Comparison of ENCODE assay signal across 15 cellular contexts in the genomic region with DNA sequence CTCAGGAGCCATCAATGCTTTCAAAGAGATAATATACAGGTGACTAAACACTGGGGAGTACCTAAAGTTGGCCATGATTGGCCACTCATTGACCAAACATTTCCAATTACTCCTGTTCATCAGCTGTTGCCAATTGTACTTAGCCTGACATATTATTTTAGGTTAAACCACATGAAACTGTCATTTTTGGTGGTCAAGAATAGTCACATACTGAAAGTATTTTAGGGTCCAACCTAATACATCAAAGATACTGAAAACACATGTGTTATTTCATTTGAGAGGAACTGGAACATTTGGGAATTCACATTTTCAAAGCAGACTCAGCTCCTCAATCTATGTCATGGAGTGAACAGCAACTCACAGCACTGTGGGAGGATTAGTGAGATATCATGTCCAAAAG.
DNase-seq lines count a peak whose midpoint lies in the region; TF ChIP-seq lines count a peak whose summit lies in the region.
"Had no signal": no experiment of that assay in that cellular context is flagged by ENCODE, and none has a peak within 500 bp of the region (broad histone marks: within the 10 kb centered on the region; RNA-seq: fewer than 3 reads in every experiment).

No MANE protein-coding gene starts in this region.

- TF ChIP-seq CTCF in GM10266 (IDR thresholded peaks at IDR 0.05; ENCODE audit: control insufficient read depth, insufficient read depth, low read depth, missing control alignments) (no peak), GM13976 (IDR thresholded peaks at IDR 0.05; ENCODE audit: borderline replicate concordance, control extremely low read depth, extremely low read depth, insufficient read depth, missing control alignments) (no peak), GM20000 (IDR thresholded peaks at IDR 0.05; ENCODE audit: extremely low read depth, missing control alignments) (no peak)

- DNase-seq in GM10266 (ENCODE audit: extremely low spot score) = peak; percentile 20
- peak; percentile 59 for DNase-seq in GM13976 (ENCODE audit: low spot score)
- peak; percentile 40 for DNase-seq in GM20000 (ENCODE audit: low spot score)
- DNase-seq in kidney tubule cell (ENCODE audit: low spot score) = peak; percentile 6
- no peak for DNase-seq in activated CD4-positive, alpha-beta T cell treated with anti-CD3 and anti-CD28 coated beads, Interleukin-2, amount 50 U/mL, for 4 hours
- DNase-seq in NCI-H1048 (lab: John Stamatoyannopoulos, UW) = no peak
- no peak for DNase-seq in SHP77 (lab: John Stamatoyannopoulos, UW)
- DNase-seq: 8988T; BE2C; C1 segment of cervical spinal cord; Caco-2; CD4-positive, alpha-beta T cell; GOT3; H7; HFFc6 had no signal

- in situ Hi-C loops in GM13976 (cut with MboI; ENCODE audit: low sequenced_read_pairs, unreplicated experiment) = no loop called here

Comparison
In these comparisons a context has a peak if more than half of its experiments do, and no peak if none do; other contexts are left out.
1. DNase-seq: peak in GM10266 (single experiment), GM13976 (single experiment), GM20000 (single experiment) and kidney tubule cell (single experiment); none in activated CD4-positive, alpha-beta T cell treated with anti-CD3 and anti-CD28 coated beads, Interleukin-2, amount 50 U/mL, for 4 hours (0 of 2), NCI-H1048 (single experiment) and SHP77 (0 of 2).